27 cellular contexts compared by ENCODE assay signal in genomic region chr15:79629687-79630086, GRCh38.
A peak's percentile ranks its signal among the peaks of the same experiment; 100 is the strongest.
DNase-seq lines count a peak whose midpoint lies in the region; ATAC-seq, FAIRE-seq and TF ChIP-seq lines count a peak whose summit lies in the region.
"Had no signal": no experiment of that assay in that cellular context is flagged by ENCODE, and none has a peak within 500 bp of the region (broad histone marks: within the 10 kb centered on the region; RNA-seq: fewer than 3 reads in every experiment).

No MANE protein-coding gene starts in this region.

- no peak for TF ChIP-seq POLR2A in breast epithelium (IDR thresholded peaks at IDR 0.05)

- no peaks in the 10 kb centered on the region for H3K36me3 ChIP-seq in left lung
- H3K36me3 ChIP-seq in small intestine (ENCODE audit: control insufficient read depth in 2 of 2, insufficient read depth in 2 of 2, low read length in 2 of 2), result no peaks in the 10 kb centered on the region
- no peaks in the 10 kb centered on the region for H3K36me3 ChIP-seq in BE2C
- H3K36me3 ChIP-seq in breast epithelium, result no peaks in the 10 kb centered on the region
- H3K36me3 ChIP-seq: gastrocnemius medialis, neural progenitor cell had no signal

- no peak for TF ChIP-seq CTCF in choroid plexus epithelial cell (conservative IDR thresholded peaks at IDR 0.05; ENCODE audit: low read depth, low read length)
- no peak for TF ChIP-seq CTCF in left lung (IDR thresholded peaks at IDR 0.05)
- TF ChIP-seq CTCF in BE2C (IDR thresholded peaks at IDR 0.05; ENCODE audit: low read depth, low read length), result no peak
- no peak for TF ChIP-seq CTCF in breast epithelium (IDR thresholded peaks at IDR 0.05)

- FAIRE-seq in small intestine (lab: Jason Lieb, UNC), result no peak
- FAIRE-seq: endothelial cell of umbilical vein, GM18507, keratinocyte had no signal

- H3K9me3 ChIP-seq in left lung (peaks cover 0 to 11% of the 10 kb centered on the region in 2 donors), small intestine (ENCODE audit: control insufficient read depth, low read depth) (no peaks in the 10 kb centered on the region), BE2C (no peaks in the 10 kb centered on the region), breast epithelium (peaks cover 0 to 11% of the 10 kb centered on the region in 2 donors)
- H3K9me3 ChIP-seq: gastrocnemius medialis had no signal

- ATAC-seq in left lung (peak; percentile 66), HG02798 (IDR thresholded peaks at IDR 0.05; ENCODE audit: poor library complexity, unreplicated experiment) (no peak)
- ATAC-seq: gastrocnemius medialis, sciatic nerve had no signal

- WGBS in small intestine, 3 donors, result 67 to 69% (median 68%) methylated on average over 5 of the region's 5 CpGs

- intact Hi-C loops in left lung (cut with DNase I), result no loop called here
- intact Hi-C loops in breast epithelium (cut with DNase I; ENCODE audit: low total_unique reads), result no loop called here

- H3K27me3 ChIP-seq in left lung, result peaks cover 0 to 15% of the 10 kb centered on the region in 2 donors
- peaks cover 0 to 3% of the 10 kb centered on the region in 2 donors for H3K27me3 ChIP-seq in small intestine (ENCODE audit: control insufficient read depth in 2 of 2, insufficient read depth in 2 of 2, low read length in 2 of 2)
- no peaks in the 10 kb centered on the region for H3K27me3 ChIP-seq in BE2C
- H3K27me3 ChIP-seq in breast epithelium, result peaks cover 0 to 9% of the 10 kb centered on the region in 2 donors
- H3K27me3 ChIP-seq: neural progenitor cell had no signal

- DNase-seq in GM03348 (ENCODE audit: low spot score), result peak; percentile 54
- DNase-seq in LHCN-M2 (ENCODE audit: low read depth), result peak; percentile 51
- DNase-seq in choroid plexus epithelial cell (ENCODE audit: low read depth), result peak; percentile 27
- DNase-seq in left lung, result peak in 1 of 2 donors; percentile 41
- no peak for DNase-seq in small intestine
- no peak for DNase-seq in BE2C
- no peak for DNase-seq in breast epithelium (ENCODE audit: low spot score in 2 of 2)
- DNase-seq: activated CD4-positive, alpha-beta T cell treated with anti-CD3 and anti-CD28 coated beads for 48 hours; activated naive CD4-positive, alpha-beta T cell treated with Interleukin-2 at 50 U/mL for 16 hours; activated T-cell treated with anti-CD3 and anti-CD28 coated beads, Interleukin-2, amount 50 U/mL, for 48 hours; amygdala; CD4-positive, alpha-beta memory T cell; DMS 273 treated with DMSO at 0.1 percent for 48 hours; gastrocnemius medialis; GDM1; Kasumi-1; NCI-H1092; NCI-H187; NCI-H526 treated with DMSO at 0.1 percent for 48 hours; posterior cingulate gyrus had no signal

- no peak overlapping the region for H3K27ac ChIP-seq in left lung
- no peak overlapping the region for H3K27ac ChIP-seq in small intestine (ENCODE audit: low read depth in 1 of 2, low read length in 1 of 2)
- H3K27ac ChIP-seq in breast epithelium, result no peak overlapping the region
- H3K27ac ChIP-seq: gastrocnemius medialis, neural progenitor cell, SK-N-MC had no signal

- H3K4me1 ChIP-seq in left lung (no peaks in the 10 kb centered on the region), small intestine (ENCODE audit: control insufficient read depth in 2 of 2, insufficient read depth in 1 of 2, low read depth in 1 of 2, low read length in 1 of 2) (no peaks in the 10 kb centered on the region), BE2C (no peaks in the 10 kb centered on the region), breast epithelium (no peaks in the 10 kb centered on the region)
- H3K4me1 ChIP-seq: gastrocnemius medialis, neural progenitor cell had no signal

- no peak overlapping the region for H3K4me3 ChIP-seq in choroid plexus epithelial cell (ENCODE audit: low read depth, low read length)
- no peak overlapping the region for H3K4me3 ChIP-seq in left lung
- no peak overlapping the region for H3K4me3 ChIP-seq in small intestine (ENCODE audit: low read depth in 1 of 2, low read length in 2 of 2)
- no peak overlapping the region for H3K4me3 ChIP-seq in BE2C (ENCODE audit: low read depth, low read length)
- H3K4me3 ChIP-seq in breast epithelium, result no peak overlapping the region
- H3K4me3 ChIP-seq: gastrocnemius medialis, neural progenitor cell, SK-N-MC had no signal

Comparison
In these comparisons a context has a peak if more than half of its experiments do, and no peak if none do; other contexts are left out.
1. DNase-seq: peak in GM03348 (single experiment), LHCN-M2 (single experiment) and choroid plexus epithelial cell (single experiment); none in small intestine (single experiment), BE2C (single experiment) and breast epithelium (0 of 2).